2 cellular contexts compared by ENCODE assay signal in genomic region chr16:84925773-84926372, GRCh38.
TF ChIP-seq lines count a peak whose summit lies in the region.

No MANE protein-coding gene starts in this region.

TF ChIP-seq in GM23338, 12 proteins besides CTCF, POLR2A, EP300 and RAD21 (continued from another document):
- TF ChIP-seq STAT1 (IDR thresholded peaks at IDR 0.05; ENCODE audit: unreplicated experiment) = no peak

TF ChIP-seq in WTC11, 78 proteins besides CTCF, POLR2A, EP300 and RAD21 (continued from another document):
- TF ChIP-seq AR (CRISPR knock-in tag; IDR thresholded peaks at IDR 0.05) (no peak), MAX (CRISPR knock-in tag; IDR thresholded peaks at IDR 0.05) (no peak), E2F4 (CRISPR knock-in tag; IDR thresholded peaks at IDR 0.05; ENCODE audit: borderline replicate concordance, low read depth) (no peak), NFYB (CRISPR knock-in tag; conservative IDR thresholded peaks at IDR 0.05; ENCODE audit: low read depth) (no peak)
